19 cellular contexts compared by ENCODE assay signal in genomic region chr6:152068622-152069261, GRCh38.
DNase-seq lines count a peak whose midpoint lies in the region; ATAC-seq and TF ChIP-seq lines count a peak whose summit lies in the region.
"Had no signal": no experiment of that assay in that cellular context is flagged by ENCODE, and none has a peak within 500 bp of the region (broad histone marks: within the 10 kb centered on the region; RNA-seq: fewer than 3 reads in every experiment).

No MANE protein-coding gene starts in this region.

- in situ Hi-C loops in KBM-7 (cut with MboI; ENCODE audit: low pct_unique_long_range_greater_than_20kb, low sequenced_read_pairs), result no loop called here

- CTCF ChIA-PET in activated naive CD4-positive, alpha-beta T cell treated with anti-CD3 and anti-CD28 coated beads for 36 hours (lab: Charles Lee), result interaction anchor here (0.7 kb wide), 1 partner anchor 22 kb away, joined by 3 read pairs; no protein-coding TSS in a partner anchor

- intact Hi-C loops in Right ventricle myocardium superior (cut with DNase I) (no loop called here), left ventricle myocardium inferior (cut with micrococcal nuclease) (no loop called here)
- intact Hi-C loops in activated naive CD4-positive, alpha-beta T cell treated with anti-CD3 and anti-CD28 coated beads for 36 hours (cut with micrococcal nuclease), result no loop called here

- no peaks in the 10 kb centered on the region for H3K9me3 ChIP-seq in left ventricle myocardium inferior (replicated peaks)
- H3K9me3 ChIP-seq in endocrine pancreas (ENCODE audit: control insufficient read depth, low read length), result no peaks in the 10 kb centered on the region

- TF ChIP-seq CTCF in left ventricle myocardium inferior (IDR thresholded peaks at IDR 0.05; ENCODE audit: borderline replicate concordance), result no peak
- TF ChIP-seq CTCF in progenitor cell of endocrine pancreas (IDR thresholded peaks at IDR 0.05; ENCODE audit: unreplicated experiment), result no peak

- no peak for DNase-seq in Right ventricle myocardium superior
- DNase-seq in left ventricle myocardium inferior, result no peak
- DNase-seq in OCI-M1 (lab: John Stamatoyannopoulos, UW), result peak; percentile 52
- no peak for DNase-seq in progenitor cell of endocrine pancreas (ENCODE audit: low spot score, unreplicated experiment)
- DNase-seq in activated naive CD4-positive, alpha-beta T cell treated with anti-CD3 and anti-CD28 coated beads for 36 hours, result no peak
- DNase-seq in KBM-7, result no peak
- DNase-seq: activated CD4-positive, alpha-beta T cell treated with anti-CD3 and anti-CD28 coated beads for 1 hour; activated CD8-positive, alpha-beta memory T cell treated with anti-CD3 and anti-CD28 coated beads for 24 hours; activated naive CD4-positive, alpha-beta T cell; activated T-cell treated with anti-CD3 and anti-CD28 coated beads, Interleukin-2, amount 50 U/mL, for 4 hours; amniotic stem cell; CD4-positive, alpha-beta T cell; DMS153; hippocampal formation; PC-3; SIG-M5; substantia nigra had no signal

- H3K27ac ChIP-seq in left ventricle myocardium inferior (replicated peaks), result no peak overlapping the region

- no peaks in the 10 kb centered on the region for H3K4me1 Mint-ChIP-seq in progenitor cell of endocrine pancreas (ENCODE audit: low read depth)
- no peaks in the 10 kb centered on the region for H3K4me1 Mint-ChIP-seq in activated naive CD4-positive, alpha-beta T cell treated with anti-CD3 and anti-CD28 coated beads for 36 hours (ENCODE audit: low read depth)

- H3K27ac Mint-ChIP-seq in progenitor cell of endocrine pancreas, result no peak overlapping the region
- no peak overlapping the region for H3K27ac Mint-ChIP-seq in activated naive CD4-positive, alpha-beta T cell treated with anti-CD3 and anti-CD28 coated beads for 36 hours
- H3K27ac Mint-ChIP-seq: CD4-positive, alpha-beta T cell; natural killer cell treated with Interleukin-12 subunit alpha and Interleukin-12 subunit beta and Interleukin-15 and Interleukin-18, amount 100 ng/mL, for 72 hours had no signal

- H3K4me3 Mint-ChIP-seq in progenitor cell of endocrine pancreas (ENCODE audit: low read depth), result no peak overlapping the region
- no peak overlapping the region for H3K4me3 Mint-ChIP-seq in activated naive CD4-positive, alpha-beta T cell treated with anti-CD3 and anti-CD28 coated beads for 36 hours
- H3K4me3 Mint-ChIP-seq: activated T-cell treated with anti-CD3 and anti-CD28 coated beads, Interleukin-2, amount 50 U/mL, for 4 hours; CD4-positive, alpha-beta T cell; natural killer cell treated with Interleukin-12 subunit alpha and Interleukin-12 subunit beta and Interleukin-15 and Interleukin-18, amount 100 ng/mL, for 72 hours had no signal

- H3K4me3 ChIP-seq in left ventricle myocardium inferior, result no peak overlapping the region
- H3K4me3 ChIP-seq in endocrine pancreas (ENCODE audit: control insufficient read depth, insufficient read depth, low read length), result peak overlapping the region; percentile 35

- H3K36me3 Mint-ChIP-seq in progenitor cell of endocrine pancreas (ENCODE audit: insufficient read depth), result no peaks in the 10 kb centered on the region
- H3K36me3 Mint-ChIP-seq in activated naive CD4-positive, alpha-beta T cell treated with anti-CD3 and anti-CD28 coated beads for 36 hours (ENCODE audit: low read depth), result no peaks in the 10 kb centered on the region
- H3K36me3 Mint-ChIP-seq: natural killer cell treated with Interleukin-12 subunit alpha and Interleukin-12 subunit beta and Interleukin-15 and Interleukin-18, amount 100 ng/mL, for 72 hours had no signal

- H3K36me3 ChIP-seq in left ventricle myocardium inferior (no peaks in the 10 kb centered on the region), endocrine pancreas (ENCODE audit: control insufficient read depth, insufficient read depth, low read length) (no peaks in the 10 kb centered on the region)

- no peaks in the 10 kb centered on the region for H3K27me3 Mint-ChIP-seq in progenitor cell of endocrine pancreas
- no peaks in the 10 kb centered on the region for H3K27me3 Mint-ChIP-seq in activated naive CD4-positive, alpha-beta T cell treated with anti-CD3 and anti-CD28 coated beads for 36 hours (ENCODE audit: low read depth)
- H3K27me3 Mint-ChIP-seq: CD4-positive, alpha-beta T cell had no signal

- ATAC-seq in Right ventricle myocardium superior (ENCODE audit: poor library complexity), result peak; percentile 72
- ATAC-seq: activated T-cell treated with anti-CD3 and anti-CD28 coated beads, Interleukin-2, amount 50 U/mL, for 4 hours; natural killer cell treated with Interleukin-12 subunit alpha and Interleukin-12 subunit beta and Interleukin-15 and Interleukin-18, amount 100 ng/mL, for 72 hours; PC-3 had no signal

- no peak overlapping the region for H3K9ac ChIP-seq in endocrine pancreas (ENCODE audit: control insufficient read depth, insufficient read depth, low read length)

- peaks cover 37% of the 10 kb centered on the region for H3K4me1 ChIP-seq in left ventricle myocardium inferior
- no peaks in the 10 kb centered on the region for H3K4me1 ChIP-seq in endocrine pancreas (ENCODE audit: control insufficient read depth, insufficient read depth, low read length)

- H3K9me3 Mint-ChIP-seq in progenitor cell of endocrine pancreas (ENCODE audit: low read depth), result no peaks in the 10 kb centered on the region
- no peaks in the 10 kb centered on the region for H3K9me3 Mint-ChIP-seq in activated naive CD4-positive, alpha-beta T cell treated with anti-CD3 and anti-CD28 coated beads for 36 hours
- H3K9me3 Mint-ChIP-seq: activated T-cell treated with anti-CD3 and anti-CD28 coated beads, Interleukin-2, amount 50 U/mL, for 4 hours; CD4-positive, alpha-beta T cell; natural killer cell treated with Interleukin-12 subunit alpha and Interleukin-12 subunit beta and Interleukin-15 and Interleukin-18, amount 100 ng/mL, for 72 hours had no signal

- H3K27me3 ChIP-seq in left ventricle myocardium inferior (ENCODE audit: low read depth), result no peaks in the 10 kb centered on the region
- no peaks in the 10 kb centered on the region for H3K27me3 ChIP-seq in endocrine pancreas (ENCODE audit: control insufficient read depth, insufficient read depth, low read length)
